ENCODE assay signal across 22 cellular contexts in genomic region chr10:29102636-29103035, GRCh38.
DNase-seq lines count a peak whose midpoint lies in the region; ATAC-seq, FAIRE-seq and TF ChIP-seq lines count a peak whose summit lies in the region.
"Had no signal": no experiment of that assay in that cellular context is flagged by ENCODE, and none has a peak within 500 bp of the region (broad histone marks: within the 10 kb centered on the region; RNA-seq: fewer than 3 reads in every experiment).

No MANE protein-coding gene starts in this region.

- H3K36me3 Mint-ChIP-seq in Calu3 (ENCODE audit: insufficient read depth, unreplicated experiment) (peaks cover 7% of the 10 kb centered on the region), endodermal cell (ENCODE audit: low read depth) (no peaks in the 10 kb centered on the region)
- H3K36me3 Mint-ChIP-seq in activated CD8-positive, alpha-beta T cell treated with anti-CD3 and anti-CD28 coated beads for 36 hours (ENCODE audit: low read depth), result no peaks in the 10 kb centered on the region
- H3K36me3 Mint-ChIP-seq: CD14-positive monocyte had no signal

- H3K36me3 ChIP-seq in PC-9 (ENCODE audit: low read depth) (no peaks in the 10 kb centered on the region), endodermal cell (ENCODE audit: control insufficient read depth, insufficient read depth, low read length) (no peaks in the 10 kb centered on the region), trophoblast cell (ENCODE audit: control insufficient read depth in 1 of 2, insufficient read depth in 2 of 2, low read length in 2 of 2) (peaks cover 0 to 2% of the 10 kb centered on the region in 2 experiments)

- peak overlapping the region; percentile 93 for H4K8ac ChIP-seq in trophoblast cell (ENCODE audit: low read depth, low read length)

- peak; percentile 55 for DNase-seq in Calu3
- DNase-seq in PC-9, result peak; percentile 33 to 62
- no peak for DNase-seq in endodermal cell
- no peak for DNase-seq in trophoblast cell
- no peak for DNase-seq in activated CD8-positive, alpha-beta T cell treated with anti-CD3 and anti-CD28 coated beads for 36 hours
- no peak for DNase-seq in COLO829 (ENCODE audit: low spot score)
- no peak for DNase-seq in frontal cortex (ENCODE audit: low spot score in 2 of 2)
- DNase-seq in lower leg skin (ENCODE audit: low spot score in 2 of 2), result no peak
- DNase-seq: COR-L47, DMS79, HFFc6, NCI-H1048, NCI-H146, NCI-H2107, NCI-H345, NCI-H69, OCI-M1 had no signal

- peak overlapping the region; percentile 96 for H2AK5ac ChIP-seq in trophoblast cell (ENCODE audit: low read length)

- H3K4me2 ChIP-seq in PC-9 (peak overlapping the region; percentile 67), trophoblast cell (ENCODE audit: low read length) (no peak overlapping the region)
- H3K4me2 ChIP-seq: KMS-11 had no signal

- CTCF ChIA-PET in Calu3 (lab: Charles Lee), result interaction anchor here (0.6 to 1.0 kb wide), 2 partner anchors 11 to 17 kb away, joined by 3 to 5 read pairs; no protein-coding TSS in a partner anchor
- CTCF ChIA-PET in PC-9 (lab: Charles Lee), result no interaction called here
- CTCF ChIA-PET in activated CD8-positive, alpha-beta T cell treated with anti-CD3 and anti-CD28 coated beads for 36 hours (lab: Charles Lee), result no interaction called here

- H3K4me3 Mint-ChIP-seq in Calu3 (ENCODE audit: low read depth, unreplicated experiment) (peak overlapping the region; percentile 21), endodermal cell (no peak overlapping the region)
- H3K4me3 Mint-ChIP-seq in activated CD8-positive, alpha-beta T cell treated with anti-CD3 and anti-CD28 coated beads for 36 hours, result no peak overlapping the region
- H3K4me3 Mint-ChIP-seq: CD14-positive monocyte, HFFc6 had no signal

- H3F3A ChIP-seq in PC-9 (ENCODE audit: insufficient read depth, low read depth), result peaks cover 28% of the 10 kb centered on the region; the same call in 1 of the 2 replicates

- H4K12ac ChIP-seq in trophoblast cell (ENCODE audit: low read depth, low read length), result peak overlapping the region; percentile 58

- H3K27me3 ChIP-seq in PC-9 (ENCODE audit: insufficient read depth, low read depth) (no peaks in the 10 kb centered on the region), endodermal cell (ENCODE audit: control insufficient read depth, insufficient read depth, low read length, poor library complexity, severe bottlenecking) (no peaks in the 10 kb centered on the region), trophoblast cell (ENCODE audit: insufficient read depth, low read length) (no peaks in the 10 kb centered on the region)

- H3K9me3 Mint-ChIP-seq in Calu3 (ENCODE audit: low read depth, unreplicated experiment), result no peaks in the 10 kb centered on the region
- peaks cover 11% of the 10 kb centered on the region for H3K9me3 Mint-ChIP-seq in endodermal cell
- no peaks in the 10 kb centered on the region for H3K9me3 Mint-ChIP-seq in activated CD8-positive, alpha-beta T cell treated with anti-CD3 and anti-CD28 coated beads for 36 hours
- H3K9me3 Mint-ChIP-seq: HFFc6 had no signal

- peak overlapping the region; percentile 85 for H3K18ac ChIP-seq in trophoblast cell (ENCODE audit: low read length)

- H3K23ac ChIP-seq in trophoblast cell (ENCODE audit: low read length), result no peak overlapping the region

- H2BK12ac ChIP-seq in trophoblast cell (ENCODE audit: low read length), result peak overlapping the region; percentile 87

- no peak overlapping the region for H3K9ac ChIP-seq in endodermal cell (ENCODE audit: extremely low read depth, low read length, poor library complexity, severe bottlenecking)
- no peak overlapping the region for H3K9ac ChIP-seq in trophoblast cell (ENCODE audit: low read length)
- H3K9ac ChIP-seq: KMS-11 had no signal

- H3K27me3 Mint-ChIP-seq in Calu3 (ENCODE audit: unreplicated experiment), result no peaks in the 10 kb centered on the region
- no peaks in the 10 kb centered on the region for H3K27me3 Mint-ChIP-seq in endodermal cell (ENCODE audit: insufficient read depth)
- peaks cover 9% of the 10 kb centered on the region for H3K27me3 Mint-ChIP-seq in activated CD8-positive, alpha-beta T cell treated with anti-CD3 and anti-CD28 coated beads for 36 hours

- no peak for ATAC-seq in activated CD8-positive, alpha-beta T cell treated with anti-CD3 and anti-CD28 coated beads for 36 hours
- ATAC-seq: HepG2 had no signal

- peak overlapping the region; percentile 98 for H4K91ac ChIP-seq in trophoblast cell (ENCODE audit: low read depth, low read length)

- H4K20me1 ChIP-seq in PC-9 (ENCODE audit: insufficient read depth), result no peaks in the 10 kb centered on the region

- peak overlapping the region; percentile 90 for H3K14ac ChIP-seq in trophoblast cell (ENCODE audit: low read length)

- WGBS in endodermal cell (ENCODE audit: insufficient coverage in 1 of 2, insufficient read length in 1 of 2), 2 experiments, result 86% methylated on average over 3 of the region's 3 CpGs; no CpG with 5 or more reads in 1 of the 2 experiments
- no CpG with 5 or more reads among the region's 3 CpGs for WGBS in trophoblast cell (ENCODE audit: extremely low coverage, insufficient coverage, insufficient read length)
- 62 to 69% methylated on average over 3 of the region's 3 CpGs for WGBS in lower leg skin, 2 donors

- no peak for FAIRE-seq in frontal cortex (lab: Jason Lieb, UNC)
- FAIRE-seq: GM19239, H1, HepG2 had no signal

- H3K4me1 Mint-ChIP-seq in Calu3 (ENCODE audit: low read depth, unreplicated experiment) (peaks cover 46% of the 10 kb centered on the region), endodermal cell (peaks cover 50% of the 10 kb centered on the region)
- no peaks in the 10 kb centered on the region for H3K4me1 Mint-ChIP-seq in activated CD8-positive, alpha-beta T cell treated with anti-CD3 and anti-CD28 coated beads for 36 hours (ENCODE audit: low read depth)
- H3K4me1 Mint-ChIP-seq: CD14-positive monocyte had no signal

- H3K4ac ChIP-seq in trophoblast cell (ENCODE audit: low read depth, low read length), result peak overlapping the region; percentile 73

- H3K27ac ChIP-seq in PC-9 (peak overlapping the region; percentile 54), endodermal cell (ENCODE audit: low read depth, low read length) (no peak overlapping the region), trophoblast cell (ENCODE audit: low read depth, low read length) (peak overlapping the region; percentile 99)
- H3K27ac ChIP-seq: KMS-11 had no signal

- BruUV-seq in Calu3 (replicated peaks; lab: Mats Ljungman, UMichigan), result no TSS peak
- BruUV-seq in PC-9 (replicated peaks; lab: Mats Ljungman, UMichigan), result no TSS peak

- no peaks in the 10 kb centered on the region for H3K9me2 ChIP-seq in PC-9 (ENCODE audit: insufficient read depth)

- H3K4me1 ChIP-seq in PC-9 (replicated peaks; ENCODE audit: insufficient read depth) (peaks cover 59% of the 10 kb centered on the region), endodermal cell (ENCODE audit: control insufficient read depth, insufficient read depth, low read length) (peaks cover 33% of the 10 kb centered on the region), trophoblast cell (ENCODE audit: control insufficient read depth in 1 of 2, insufficient read depth in 2 of 2, low read length in 2 of 2) (peaks cover 18 to 36% of the 10 kb centered on the region in 2 experiments)

- TF ChIP-seq POLR2A in lower leg skin (IDR thresholded peaks at IDR 0.05), result no peak

- POLR2A ChIA-PET in PC-9 (lab: Charles Lee; ENCODE audit: unreplicated experiment), result interaction anchor here (0.6 to 0.7 kb wide), 3 partner anchors 414 to 474 kb away, joined by 3 to 6 read pairs (median 3); no protein-coding TSS in a partner anchor
- POLR2A ChIA-PET in activated CD8-positive, alpha-beta T cell treated with anti-CD3 and anti-CD28 coated beads for 36 hours (lab: Charles Lee), result no interaction called here

- H3K4me3 ChIP-seq in PC-9 (peak overlapping the region; percentile 21; the same call in 1 of the 2 replicates), endodermal cell (ENCODE audit: low read length) (peak overlapping the region; percentile 30), trophoblast cell (ENCODE audit: low read depth, low read length) (no peak overlapping the region), lower leg skin (ENCODE audit: low read depth, poor library complexity, severe bottlenecking) (no peak overlapping the region)

- peak overlapping the region; percentile 99 for H2BK120ac ChIP-seq in trophoblast cell (ENCODE audit: insufficient read depth, low read length, poor library complexity)

- no peak for TF ChIP-seq CTCF in Calu3 (IDR thresholded peaks at IDR 0.05; ENCODE audit: unreplicated experiment)
- no peak for TF ChIP-seq CTCF in PC-9 (conservative IDR thresholded peaks at IDR 0.05)
- TF ChIP-seq CTCF in endodermal cell (conservative IDR thresholded peaks at IDR 0.05), result no peak
- TF ChIP-seq CTCF in activated CD8-positive, alpha-beta T cell treated with anti-CD3 and anti-CD28 coated beads for 36 hours (IDR thresholded peaks at IDR 0.05), result no peak
- no peak for TF ChIP-seq CTCF in lower leg skin (IDR thresholded peaks at IDR 0.05)

- H2BK5ac ChIP-seq in trophoblast cell (ENCODE audit: low read depth, low read length, poor library complexity), result peak overlapping the region; percentile 98

- H3K27ac Mint-ChIP-seq in Calu3 (ENCODE audit: unreplicated experiment) (peak overlapping the region; percentile 63), endodermal cell (no peak overlapping the region)
- H3K27ac Mint-ChIP-seq in activated CD8-positive, alpha-beta T cell treated with anti-CD3 and anti-CD28 coated beads for 36 hours, result no peak overlapping the region
- H3K27ac Mint-ChIP-seq: HFFc6 had no signal

- peaks cover 74% of the 10 kb centered on the region for H3K79me1 ChIP-seq in trophoblast cell (ENCODE audit: low read length)

- H2AFZ ChIP-seq in PC-9 (no peak overlapping the region), trophoblast cell (ENCODE audit: insufficient read depth, low read length, poor library complexity) (no peak overlapping the region)

- no peaks in the 10 kb centered on the region for H3K9me3 ChIP-seq in PC-9 (ENCODE audit: insufficient read depth, low read depth)
- H3K9me3 ChIP-seq in endodermal cell (ENCODE audit: control insufficient read depth, low read length), result peaks cover 20% of the 10 kb centered on the region
- no peaks in the 10 kb centered on the region for H3K9me3 ChIP-seq in trophoblast cell (ENCODE audit: insufficient read depth, low read depth, low read length)

- intact Hi-C loops in Calu3 (cut with micrococcal nuclease; ENCODE audit: unreplicated experiment) (no loop called here), PC-9 (cut with micrococcal nuclease; ENCODE audit: unreplicated experiment) (loop anchor here (10.0 kb wide), 1 partner anchor 118 kb away; no protein-coding TSS in a partner anchor), lower leg skin (cut with DNase I; ENCODE audit: low total_unique reads) (no loop called here)
- intact Hi-C loops in activated CD8-positive, alpha-beta T cell treated with anti-CD3 and anti-CD28 coated beads for 36 hours (cut with micrococcal nuclease), result no loop called here

- no peaks in the 10 kb centered on the region for H3K79me2 ChIP-seq in PC-9 (ENCODE audit: low read depth)
- H3K79me2 ChIP-seq in trophoblast cell (ENCODE audit: control insufficient read depth, insufficient read depth, low read length, poor library complexity), result peaks cover 25% of the 10 kb centered on the region

Comparison
In these comparisons a context has a peak if more than half of its experiments do, and no peak if none do; other contexts are left out.
1. DNase-seq: peak in Calu3 (single experiment) and PC-9 (2 of 2); none in endodermal cell (single experiment), trophoblast cell (0 of 2), activated CD8-positive, alpha-beta T cell treated with anti-CD3 and anti-CD28 coated beads for 36 hours (single experiment), COLO829 (single experiment), frontal cortex (0 of 2) and lower leg skin (0 of 2).
2. H3K4me3 ChIP-seq: peak in PC-9 (single experiment) and endodermal cell (single experiment); none in trophoblast cell (single experiment) and lower leg skin (single experiment).